Comparison of ENCODE assay signal across 8 cellular contexts in genomic region chr14:76151398-76152332, GRCh38. TPM values are rescaled to one million over a fixed set of nuclear protein-coding genes. Genes with fewer than 3 reads are reported as not detected.
DNase-seq lines count a peak whose midpoint lies in the region; ATAC-seq lines count a peak whose summit lies in the region.

TSS of gene GPATCH2L (plus strand) at chr14:76151922. CDS start at chr14:76154364, 2,442 bp downstream.

- peak within 1 kb of the TSS; percentile 96 for H3K9ac ChIP-seq in mesenchymal stem cell (ENCODE audit: low read length)

- WGBS in mesenchymal stem cell: 3% methylated on average over 32 of the region's 43 CpGs

- DNase-seq in COLO668 (lab: John Stamatoyannopoulos, UW; ENCODE audit: unreplicated experiment): peak; percentile 97
- DNase-seq in HS-27A (ENCODE audit: low read depth): peak; percentile 64
- DNase-seq in NK-92 treated with Interleukin-12 subunit alpha and Interleukin-12 subunit beta, amount 100 ng/mL, for 24 hours (lab: John Stamatoyannopoulos, UW): peak; percentile 93
- peak; percentile 97 to 99 (median 98) for DNase-seq in effector memory CD8-positive, alpha-beta T cell
- peak; percentile 94 for DNase-seq in mesenchymal stem cell
- peak; percentile 95 for DNase-seq in stimulated activated CD8-positive, alpha-beta memory T cell treated with anti-CD3 and anti-CD28 coated beads, Interleukin-12 subunit alpha, Interleukin-12 subunit beta, amount 100 ng/mL, for 24 hours (ENCODE audit: extremely low read depth)

- H3K27me3 ChIP-seq in mesenchymal stem cell (ENCODE audit: control insufficient read depth in 1 of 2, insufficient read depth in 1 of 2, low read length in 2 of 2): peaks cover 17 to 20% of the 10 kb centered on the region in 2 experiments

- H3K27ac Mint-ChIP-seq in effector memory CD8-positive, alpha-beta T cell: peak within 1 kb of the TSS; percentile 98

- peak within 1 kb of the TSS; percentile 94 for H2BK5ac ChIP-seq in mesenchymal stem cell (ENCODE audit: low read depth, low read length, poor library complexity, severe bottlenecking)

- no peaks in the 10 kb centered on the region for H3K79me1 ChIP-seq in mesenchymal stem cell (replicated peaks; ENCODE audit: low read length, poor library complexity, severe bottlenecking)

- no peaks in the 10 kb centered on the region for H3K9me3 ChIP-seq in mesenchymal stem cell (ENCODE audit: control insufficient read depth, low read length)

- H3K36me3 ChIP-seq in mesenchymal stem cell (ENCODE audit: control insufficient read depth in 1 of 2, insufficient read depth in 2 of 2, low read depth in 1 of 2, low read length in 2 of 2): peaks cover 6 to 30% of the 10 kb centered on the region in 2 experiments

- CTCF ChIA-PET in activated CD8-positive, alpha-beta memory T cell treated with anti-CD3 and anti-CD28 coated beads for 36 hours (lab: Charles Lee): interaction anchor here (1.1 kb wide), 1 partner anchor 9 kb away, joined by 4 read pairs; no protein-coding TSS in a partner anchor

- peak within 1 kb of the TSS; percentile 97 for H2AFZ ChIP-seq in mesenchymal stem cell (ENCODE audit: low read depth, low read length)

- H3K27me3 Mint-ChIP-seq in effector memory CD8-positive, alpha-beta T cell: no peaks in the 10 kb centered on the region

- peak within 1 kb of the TSS; percentile 85 for H3K27ac ChIP-seq in mesenchymal stem cell (ENCODE audit: low read length, poor library complexity, severe bottlenecking)

- peak within 1 kb of the TSS; percentile 93 for H3K4me2 ChIP-seq in mesenchymal stem cell (ENCODE audit: low read length, poor library complexity, severe bottlenecking)

- peak within 1 kb of the TSS; percentile 91 to 94 for H3K4me3 Mint-ChIP-seq in effector memory CD8-positive, alpha-beta T cell

- ATAC-seq in GM19467 (IDR thresholded peaks at IDR 0.05; ENCODE audit: unreplicated experiment): peak; percentile 77
- peak; percentile 88 for ATAC-seq in effector memory CD8-positive, alpha-beta T cell (replicated peaks)

- H3K4me3 ChIP-seq in mesenchymal stem cell (ENCODE audit: insufficient read depth in 1 of 2, low read depth in 1 of 2, low read length in 2 of 2): peak within 1 kb of the TSS; percentile 96 to 97

- H3K4ac ChIP-seq in mesenchymal stem cell (ENCODE audit: low read depth in 1 of 2, low read length in 2 of 2): peak within 1 kb of the TSS; percentile 79 to 93

- peaks cover 6% of the 10 kb centered on the region for H3K4me1 ChIP-seq in mesenchymal stem cell (ENCODE audit: control insufficient read depth, insufficient read depth, low read depth, low read length)

- POLR2A ChIA-PET in activated CD8-positive, alpha-beta memory T cell treated with anti-CD3 and anti-CD28 coated beads for 36 hours (lab: Charles Lee): interaction anchor here (0.7 kb wide), 1 partner anchor 15 kb away, joined by 3 read pairs; no protein-coding TSS in a partner anchor

- H2BK12ac ChIP-seq in mesenchymal stem cell (ENCODE audit: low read length in 2 of 2): no peak within 1 kb of the TSS

- peak within 1 kb of the TSS; percentile 49 for H2AK5ac ChIP-seq in mesenchymal stem cell (ENCODE audit: low read length, severe bottlenecking)

- H3K23ac ChIP-seq in mesenchymal stem cell (ENCODE audit: low read length in 2 of 2): peak within 1 kb of the TSS in 1 of 2 experiments; percentile 81

- H4K91ac ChIP-seq in mesenchymal stem cell (ENCODE audit: low read length): peak within 1 kb of the TSS; percentile 36

- H3K9me3 Mint-ChIP-seq in effector memory CD8-positive, alpha-beta T cell: no peaks in the 10 kb centered on the region

- peaks cover 33 to 55% of the 10 kb centered on the region in 2 donors for H3K4me1 Mint-ChIP-seq in effector memory CD8-positive, alpha-beta T cell (ENCODE audit: low read depth in 2 of 2)

- peak within 1 kb of the TSS; percentile 87 for H2BK15ac ChIP-seq in mesenchymal stem cell (ENCODE audit: low read depth, poor library complexity, severe bottlenecking)

- no peak within 1 kb of the TSS for H2BK120ac ChIP-seq in mesenchymal stem cell (ENCODE audit: low read depth, low read length)

- H4K8ac ChIP-seq in mesenchymal stem cell (ENCODE audit: low read length): peak within 1 kb of the TSS; percentile 94

- peaks cover 15% of the 10 kb centered on the region for H3K36me3 Mint-ChIP-seq in effector memory CD8-positive, alpha-beta T cell (ENCODE audit: insufficient read depth)

- peak within 1 kb of the TSS; percentile 77 to 98 for H3K18ac ChIP-seq in mesenchymal stem cell (ENCODE audit: low read depth in 1 of 2, low read length in 2 of 2)

- H3K14ac ChIP-seq in mesenchymal stem cell (ENCODE audit: low read length in 2 of 2): peak within 1 kb of the TSS; percentile 59 to 87

RNA-seq across cellular contexts. Expression of gene GPATCH2L, which starts in this region (rescaled TPM):
- 10 to 100 TPM; 36.9 to 40.0 TPM for total RNA-seq in activated CD8-positive, alpha-beta memory T cell treated with anti-CD3 and anti-CD28 coated beads for 36 hours
- 15.0 TPM for polyA plus RNA-seq in mesenchymal stem cell (2013, experiment 1 of 2)
- 14.9 TPM for polyA plus RNA-seq in mesenchymal stem cell (2013, experiment 2 of 2)

Comparison
In these comparisons a context has a peak if more than half of its experiments do, and no peak if none do; other contexts are left out.
1. Peak in every context shown above with its lines: DNase-seq, ATAC-seq, H3K4me3 ChIP-seq and H3K27ac ChIP-seq.